ENCODE assay signal across 7 cellular contexts in the genomic region with DNA sequence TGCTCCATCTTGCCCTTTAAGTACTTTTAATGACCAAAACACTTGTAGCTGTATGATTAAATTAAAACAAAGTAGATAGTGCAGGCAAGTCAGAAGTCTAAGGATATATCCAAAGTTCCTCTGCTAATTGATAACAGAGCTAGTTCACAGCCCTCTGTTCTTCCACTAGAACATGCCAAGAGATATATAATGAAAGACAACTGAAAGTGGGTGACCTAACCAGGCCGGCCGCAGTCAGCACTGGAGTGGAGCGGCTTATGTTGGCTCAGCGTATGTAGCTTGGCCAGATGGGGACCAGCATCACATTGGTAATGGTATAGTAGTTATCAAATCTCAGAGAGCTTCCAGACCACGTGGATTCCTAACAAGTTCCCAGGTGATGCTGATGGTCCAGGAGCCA. TPM values are rescaled to one million over a fixed set of nuclear protein-coding genes. Genes with fewer than 3 reads are reported as not detected.
"Had no signal": no experiment of that assay in that cellular context is flagged by ENCODE, and none has a peak within 500 bp of the region (broad histone marks: within the 10 kb centered on the region; RNA-seq: fewer than 3 reads in every experiment).

No MANE protein-coding gene starts in this region.

RNA-seq across cellular contexts. Expression of a gene that starts 52.1 kb away (rescaled TPM):
- total RNA-seq: GM23338, H1, H7, HepG2, HFFc6, HT1080 had no signal
- polyA plus RNA-seq: H1, HepG2, IgD-negative memory B cell had no signal
